ENCODE assay signal across 11 cellular contexts in the genomic region with DNA sequence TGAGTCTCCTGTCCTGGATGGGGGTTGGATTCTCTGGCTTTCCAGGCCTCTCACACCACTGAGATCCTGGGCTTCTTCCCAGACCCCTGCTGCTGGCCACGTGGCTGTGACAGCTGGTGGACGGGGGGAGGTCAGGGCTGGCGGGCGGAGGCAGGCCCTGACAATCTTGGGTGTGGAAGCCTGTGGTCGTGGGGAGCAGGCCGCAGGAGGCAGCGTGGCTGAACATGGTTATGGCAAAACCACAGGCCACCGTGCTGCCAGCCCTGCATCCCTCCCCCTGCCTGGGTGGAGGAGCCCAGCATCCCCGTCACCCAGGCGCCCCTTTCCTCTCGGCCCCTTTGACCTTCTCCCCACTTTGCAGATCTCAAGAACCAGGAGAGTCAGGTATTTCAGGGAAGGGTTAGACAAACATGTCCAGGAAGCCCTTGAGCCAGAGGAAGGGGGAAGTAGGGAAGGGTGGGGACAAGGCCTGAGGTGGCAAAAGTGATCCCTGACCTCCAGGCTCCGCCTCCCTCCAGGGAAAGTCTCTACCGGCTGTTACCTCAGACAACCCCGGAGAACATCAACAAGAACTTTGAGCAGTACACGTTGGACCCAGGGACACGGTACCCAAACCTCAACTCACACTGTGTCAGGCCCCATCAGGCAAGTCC.
A peak's percentile ranks its signal among the peaks of the same experiment; 100 is the strongest.
DNase-seq lines count a peak whose midpoint lies in the region; ATAC-seq and TF ChIP-seq lines count a peak whose summit lies in the region.
"Had no signal": no experiment of that assay in that cellular context is flagged by ENCODE, and none has a peak within 500 bp of the region (broad histone marks: within the 10 kb centered on the region; RNA-seq: fewer than 3 reads in every experiment).

No MANE protein-coding gene starts in this region.

- no CpG with 5 or more reads among the region's 16 CpGs for WGBS in trophoblast cell (ENCODE audit: extremely low coverage, insufficient coverage, insufficient read length)

- H4K91ac ChIP-seq in trophoblast cell (ENCODE audit: low read depth, low read length) = peak overlapping the region; percentile 1

- no peaks in the 10 kb centered on the region for H3K27me3 ChIP-seq in trophoblast cell (ENCODE audit: insufficient read depth, low read length)
- H3K27me3 ChIP-seq: adrenal gland had no signal

- peaks cover 5% of the 10 kb centered on the region for H3K79me2 ChIP-seq in trophoblast cell (ENCODE audit: control insufficient read depth, insufficient read depth, low read length, poor library complexity)
- H3K79me2 ChIP-seq: parathyroid adenoma had no signal

- no peak for ATAC-seq in HG03521 (IDR thresholded peaks at IDR 0.05; ENCODE audit: unreplicated experiment)
- ATAC-seq: stimulated activated memory B cell treated with anti-CD40 and anti-IgM and Interleukin-4, amounts not matched to agents 10 μg/mL and 1 μg/mL and 100 μg/mL, for 72 hours had no signal

- H4K8ac ChIP-seq in trophoblast cell (ENCODE audit: low read depth, low read length) = no peak overlapping the region

- H3K14ac ChIP-seq in trophoblast cell (ENCODE audit: low read length) = no peak overlapping the region

- no peak overlapping the region for H2AFZ ChIP-seq in trophoblast cell (ENCODE audit: insufficient read depth, low read length, poor library complexity)
- H2AFZ ChIP-seq: parathyroid adenoma had no signal

- no peak for TF ChIP-seq CTCF in VCaP (conservative IDR thresholded peaks at IDR 0.05)

- no peak overlapping the region for H3K23ac ChIP-seq in trophoblast cell (ENCODE audit: low read length)

- H3K18ac ChIP-seq in trophoblast cell (ENCODE audit: low read length) = no peak overlapping the region

- H3K4me2 ChIP-seq in trophoblast cell (ENCODE audit: low read length) = no peak overlapping the region

- no peak overlapping the region for H3K4me3 ChIP-seq in trophoblast cell (ENCODE audit: low read depth, low read length)
- H3K4me3 ChIP-seq: adrenal gland had no signal

- H2BK5ac ChIP-seq in trophoblast cell (ENCODE audit: low read depth, low read length, poor library complexity) = no peak overlapping the region

- peak; percentile 74 for DNase-seq in DMS 273 (lab: John Stamatoyannopoulos, UW; ENCODE audit: unreplicated experiment)
- peak; percentile 41 for DNase-seq in glomerular visceral epithelial cell (ENCODE audit: extremely low spot score)
- no peak for DNase-seq in trophoblast cell
- no peak for DNase-seq in GM19238 (ENCODE audit: insufficient read length, low spot score)
- DNase-seq in COR-L47 (lab: John Stamatoyannopoulos, UW) = no peak
- no peak for DNase-seq in DMS79 treated with DMSO at 0.1 percent for 48 hours (lab: John Stamatoyannopoulos, UW)
- DNase-seq: adrenal gland had no signal

- H3K36me3 ChIP-seq in trophoblast cell (ENCODE audit: control insufficient read depth in 1 of 2, insufficient read depth in 2 of 2, low read length in 2 of 2) = peaks cover 23 to 30% of the 10 kb centered on the region in 2 experiments

- peaks cover 2% of the 10 kb centered on the region for H3K9me3 ChIP-seq in trophoblast cell (ENCODE audit: insufficient read depth, low read depth, low read length)
- H3K9me3 ChIP-seq: adrenal gland had no signal

- no peak overlapping the region for H3K9ac ChIP-seq in trophoblast cell (ENCODE audit: low read length)
- H3K9ac ChIP-seq: parathyroid adenoma had no signal

- peak overlapping the region; percentile 0 for H2BK120ac ChIP-seq in trophoblast cell (ENCODE audit: insufficient read depth, low read length, poor library complexity)

- H3K27ac ChIP-seq in VCaP = peak overlapping the region; percentile 73; the same call in 1 of the 2 replicates
- no peak overlapping the region for H3K27ac ChIP-seq in trophoblast cell (ENCODE audit: low read depth, low read length)
- H3K27ac ChIP-seq: parathyroid adenoma had no signal

- peaks cover 18 to 22% of the 10 kb centered on the region in 2 experiments for H3K4me1 ChIP-seq in trophoblast cell (ENCODE audit: control insufficient read depth in 1 of 2, insufficient read depth in 2 of 2, low read length in 2 of 2)
- H3K4me1 ChIP-seq: adrenal gland had no signal

- H4K12ac ChIP-seq in trophoblast cell (ENCODE audit: low read depth, low read length) = no peak overlapping the region

- no peak overlapping the region for H3K4ac ChIP-seq in trophoblast cell (ENCODE audit: low read depth, low read length)

- no peak overlapping the region for H2BK12ac ChIP-seq in trophoblast cell (ENCODE audit: low read length)

- H3K79me1 ChIP-seq in trophoblast cell (ENCODE audit: low read length) = peaks cover 20% of the 10 kb centered on the region

- no peak overlapping the region for H2AK5ac ChIP-seq in trophoblast cell (ENCODE audit: low read length)

Comparison
In these comparisons a context has a peak if more than half of its experiments do, and no peak if none do; other contexts are left out.
1. DNase-seq: peak in DMS 273 (single experiment) and glomerular visceral epithelial cell (single experiment); none in trophoblast cell (0 of 2), GM19238 (single experiment), COR-L47 (single experiment) and DMS79 treated with DMSO at 0.1 percent for 48 hours (single experiment).